ENCODE assay signal across 9 cellular contexts in genomic region chr14:24331731-24332093, GRCh38. TPM values are rescaled to one million over a fixed set of nuclear protein-coding genes. Genes with fewer than 3 reads are reported as not detected.
DNase-seq lines count a peak whose midpoint lies in the region; TF ChIP-seq lines count a peak whose summit lies in the region.
"Had no signal": no experiment of that assay in that cellular context is flagged by ENCODE, and none has a peak within 500 bp of the region (broad histone marks: within the 10 kb centered on the region; RNA-seq: fewer than 3 reads in every experiment).

No MANE protein-coding gene starts in this region.

- no peaks in the 10 kb centered on the region for H3K36me3 ChIP-seq in Loucy (ENCODE audit: insufficient read depth, low read length)
- H3K36me3 ChIP-seq in spleen: peaks cover 0 to 15% (median 0%) of the 10 kb centered on the region in 6 donors
- H3K36me3 ChIP-seq in esophagus squamous epithelium: peaks cover 0 to 10% (median 0%) of the 10 kb centered on the region in 3 donors

- H3K27me3 ChIP-seq in Loucy (ENCODE audit: insufficient read depth, low read length, poor library complexity, severe bottlenecking) (no peaks in the 10 kb centered on the region), spleen (replicated peaks in 1 of 7) (peaks cover 0 to 34% (median 10%) of the 10 kb centered on the region in 7 donors), esophagus squamous epithelium (peaks cover 0 to 39% (median 6%) of the 10 kb centered on the region in 4 donors)

- no peak overlapping the region for H3K9ac ChIP-seq in Loucy (ENCODE audit: low read depth, low read length, poor library complexity, severe bottlenecking)

- H3K27ac Mint-ChIP-seq in glutamatergic neuron (ENCODE audit: unreplicated experiment): no peak overlapping the region
- H3K27ac Mint-ChIP-seq: endodermal cell had no signal

- peak; percentile 49 for DNase-seq in NCI-H82 (lab: John Stamatoyannopoulos, UW)
- no peak for DNase-seq in NCI-H82 treated with DMSO at 0.1 percent for 48 hours (lab: John Stamatoyannopoulos, UW; ENCODE audit: unreplicated experiment)
- no peak for DNase-seq in glutamatergic neuron
- DNase-seq in spleen: peak; percentile 88
- DNase-seq in NCI-H69 (lab: John Stamatoyannopoulos, UW): no peak
- no peak for DNase-seq in esophagus squamous epithelium (lab: John Stamatoyannopoulos, UW)
- no peak for DNase-seq in activated CD4-positive, CD25-positive, alpha-beta regulatory T cell (lab: John Stamatoyannopoulos, UW)

- H2AFZ ChIP-seq in Loucy (ENCODE audit: low read length): no peak overlapping the region

- peaks cover 10% of the 10 kb centered on the region for H3K4me1 Mint-ChIP-seq in glutamatergic neuron (ENCODE audit: low read depth, unreplicated experiment)

- TF ChIP-seq CTCF in Loucy (conservative IDR thresholded peaks at IDR 0.05; ENCODE audit: low read length): no peak
- no peak for TF ChIP-seq CTCF in glutamatergic neuron (IDR thresholded peaks at IDR 0.05; ENCODE audit: partially characterized antibody, unreplicated experiment)
- no peak for TF ChIP-seq CTCF in spleen (IDR thresholded peaks at IDR 0.05 in 8 of 11, conservative IDR thresholded peaks at IDR 0.05 in 3 of 11)
- no peak for TF ChIP-seq CTCF in esophagus squamous epithelium (IDR thresholded peaks at IDR 0.05)

- no peaks in the 10 kb centered on the region for H3K79me2 ChIP-seq in Loucy (ENCODE audit: insufficient read depth, low read length)

- TF ChIP-seq POLR2A in spleen (IDR thresholded peaks at IDR 0.05): no peak
- no peak for TF ChIP-seq POLR2A in esophagus squamous epithelium (IDR thresholded peaks at IDR 0.05)

- H3K9me3 ChIP-seq in Loucy (ENCODE audit: insufficient read depth, low read depth, low read length) (no peaks in the 10 kb centered on the region), spleen (no peaks in the 10 kb centered on the region), esophagus squamous epithelium (no peaks in the 10 kb centered on the region)

- intact Hi-C loops in spleen (cut with DNase I; ENCODE audit: low total_unique reads) (no loop called here), esophagus squamous epithelium (cut with DNase I) (loop anchor here (5.0 kb wide), 1 partner anchor 101 kb away; no protein-coding TSS in a partner anchor)

- H3K36me3 Mint-ChIP-seq in glutamatergic neuron (ENCODE audit: unreplicated experiment): peaks cover 4% of the 10 kb centered on the region

- peaks cover 10% of the 10 kb centered on the region for H3K9me3 Mint-ChIP-seq in glutamatergic neuron (ENCODE audit: unreplicated experiment)
- H3K9me3 Mint-ChIP-seq: endodermal cell had no signal

- WGBS in spleen, 5 donors: 46 to 69% (median 62%) methylated on average over 16 to 20 of the region's 20 CpGs
- WGBS in esophagus squamous epithelium, 2 donors: 75% methylated on average over 4 of the region's 20 CpGs; no CpG with 5 or more reads in 1 of the 2 donors

- H3K27me3 Mint-ChIP-seq in glutamatergic neuron (ENCODE audit: unreplicated experiment): peaks cover 29% of the 10 kb centered on the region

- 0 out of 2 replicates have a peak, but pooled peaks cover 3% of the 10 kb centered on the region for H3F3A ChIP-seq in Loucy (ENCODE audit: low read depth)

- H4K20me1 ChIP-seq in Loucy (ENCODE audit: insufficient read depth, low read length, poor library complexity, severe bottlenecking): no peaks in the 10 kb centered on the region

- peak overlapping the region; percentile 84 for H3K4me3 Mint-ChIP-seq in glutamatergic neuron (ENCODE audit: unreplicated experiment)

- H3K4me1 ChIP-seq in Loucy (ENCODE audit: insufficient read depth, low read length, poor library complexity, severe bottlenecking) (peaks cover 52% of the 10 kb centered on the region), spleen (peaks cover 55 to 100% (median 93%) of the 10 kb centered on the region in 6 donors), esophagus squamous epithelium (peaks cover 22 to 84% (median 34%) of the 10 kb centered on the region in 3 donors)

- peak overlapping the region; percentile 32 for H3K4me2 ChIP-seq in Loucy (ENCODE audit: low read depth, low read length, poor library complexity, severe bottlenecking)

- H3K9me2 ChIP-seq in Loucy (replicated peaks; ENCODE audit: low read depth, low read length): no peaks in the 10 kb centered on the region

- H3K27ac ChIP-seq in spleen (peak overlapping the region in 6 of 8 donors; percentile 38 to 85 (median 60)), esophagus squamous epithelium (no peak overlapping the region)

- H3K4me3 ChIP-seq in Loucy (ENCODE audit: low read length, poor library complexity, severe bottlenecking) (no peak overlapping the region), spleen (peak overlapping the region in 1 of 8 donors; percentile 71), esophagus squamous epithelium (no peak overlapping the region)

RNA-seq across cellular contexts. Expression of gene ADCY4, which starts 3.2 kb away (rescaled TPM):
- not detected for total RNA-seq in glutamatergic neuron (ENCODE audit: unreplicated experiment)
- total RNA-seq in spleen: 100 to 1,000 TPM in 1 of 7 donors, 10 to 100 TPM in 6; 34.4 to 114 (median 68.7) TPM
- polyA plus RNA-seq in spleen: 10 to 100 TPM; 13.0 to 53.5 (median 34.0) TPM
- 10 to 100 TPM in 2 of 4 donors, 1 to 10 TPM in 2; 3.1 to 23.1 (median 11.7) TPM for total RNA-seq in esophagus squamous epithelium
- total RNA-seq: endodermal cell had no signal

RNA-seq across cellular contexts. Expression of gene RIPK3, which starts 8.1 kb away (rescaled TPM):
- not detected for total RNA-seq in glutamatergic neuron (ENCODE audit: unreplicated experiment)
- 10 to 100 TPM; 24.8 to 42.4 (median 32.6) TPM for total RNA-seq in spleen
- polyA plus RNA-seq in spleen: 10 to 100 TPM; 14.0 to 18.4 (median 14.7) TPM
- total RNA-seq in esophagus squamous epithelium: 10 to 100 TPM; 10.3 to 21.4 (median 12.7) TPM
- total RNA-seq: endodermal cell had no signal

RNA-seq across cellular contexts. Expression of gene LTB4R, which starts 20.4 kb away (rescaled TPM):
- total RNA-seq in glutamatergic neuron (ENCODE audit: unreplicated experiment) (7.1 TPM), spleen (10 to 100 TPM; 20.9 to 50.4 (median 35.8) TPM), esophagus squamous epithelium (10 to 100 TPM; 47.9 to 99.9 (median 85.4) TPM)
- polyA plus RNA-seq in spleen: 10 to 100 TPM; 13.9 to 28.6 (median 28.6) TPM

RNA-seq across cellular contexts. Expression of gene LTB4R2, which starts 21.8 kb away (rescaled TPM):
- 8.9 TPM for total RNA-seq in glutamatergic neuron (ENCODE audit: unreplicated experiment)
- total RNA-seq in spleen: 10 to 100 TPM in 6 of 7 donors, 1 to 10 TPM in 1; 9.2 to 32.3 (median 18.1) TPM
- 1 to 10 TPM in 2 of 3 donors, under 1 TPM in 1; 0.83 to 4.0 (median 1.3) TPM for polyA plus RNA-seq in spleen
- 100 to 1,000 TPM in 3 of 4 donors, 10 to 100 TPM in 1; 66.0 to 169 (median 123) TPM for total RNA-seq in esophagus squamous epithelium

RNA-seq across cellular contexts. Expression of gene CIDEB, which starts 23.9 kb away (rescaled TPM):
- total RNA-seq in glutamatergic neuron (ENCODE audit: unreplicated experiment) (1.8 TPM), spleen (100 to 1,000 TPM in 2 of 7 donors, 10 to 100 TPM in 5; 54.0 to 145 (median 88.8) TPM), esophagus squamous epithelium (10 to 100 TPM; 18.3 to 41.4 (median 30.4) TPM)
- polyA plus RNA-seq in spleen: 10 to 100 TPM; 31.0 to 33.6 (median 31.4) TPM

Comparison
In these comparisons a context has a peak if more than half of its experiments do, and no peak if none do; other contexts are left out.
1. DNase-seq: peak in NCI-H82 (single experiment) and spleen (single experiment); none in NCI-H82 treated with DMSO at 0.1 percent for 48 hours (single experiment), glutamatergic neuron (single experiment), NCI-H69 (single experiment), esophagus squamous epithelium (single experiment) and activated CD4-positive, CD25-positive, alpha-beta regulatory T cell (0 of 4).
2. H3K27ac ChIP-seq: peak in spleen (6 of 8); none in esophagus squamous epithelium (0 of 4).
3. RNA of gene RIPK3, which starts 8.1 kb away (total RNA-seq): 24.8 to 42.4 TPM in spleen and 10.3 to 21.4 TPM in esophagus squamous epithelium; not detected in glutamatergic neuron (single experiment); every median in the first group is over 10 times any median in the second.